ENCODE assay signal across 13 cellular contexts in genomic region chr7:98291717-98292116, GRCh38. TPM values are rescaled to one million over a fixed set of nuclear protein-coding genes. Genes with fewer than 3 reads are reported as not detected.
DNase-seq lines count a peak whose midpoint lies in the region; ATAC-seq and TF ChIP-seq lines count a peak whose summit lies in the region.
"Had no signal": no experiment of that assay in that cellular context is flagged by ENCODE, and none has a peak within 500 bp of the region (broad histone marks: within the 10 kb centered on the region; RNA-seq: fewer than 3 reads in every experiment).

No MANE protein-coding gene starts in this region.

- H3K36me3 ChIP-seq in SK-N-SH (replicated peaks in 1 of 2; ENCODE audit: control insufficient read depth in 1 of 2, insufficient read depth in 2 of 2, low read length in 1 of 2) (peaks cover 29 to 50% of the 10 kb centered on the region in 2 experiments), Loucy (ENCODE audit: insufficient read depth, low read length) (peaks cover 3% of the 10 kb centered on the region; the same call in 1 of the 2 replicates), endodermal cell (ENCODE audit: control insufficient read depth, insufficient read depth, low read length) (peaks cover 49% of the 10 kb centered on the region)

- TF ChIP-seq CTCF in SK-N-SH (IDR thresholded peaks at IDR 0.05) (peak; percentile 32; the same call in 1 of the 2 replicates), Loucy (conservative IDR thresholded peaks at IDR 0.05; ENCODE audit: low read length) (peak; percentile 27; the same call in 1 of the 2 replicates), endodermal cell (conservative IDR thresholded peaks at IDR 0.05) (peak; percentile 48), retinal pigment epithelial cell (conservative IDR thresholded peaks at IDR 0.05; ENCODE audit: low read depth, low read length) (peak; percentile 35)

- H3K9me3 Mint-ChIP-seq in endodermal cell, result no peaks in the 10 kb centered on the region
- H3K9me3 Mint-ChIP-seq: activated naive CD8-positive, alpha-beta T cell treated with anti-CD3 and anti-CD28 coated beads, Interleukin-2, amount 10 ng/mL, durations not matched to agents 7 days and 5 days; dendritic cell treated with granulocyte-macrophage colony-stimulating factor and Interleukin-4, amounts not matched to agents 40 ng/mL and 50 ng/mL, for 4 days; nephron progenitor cell had no signal

- no peak for TF ChIP-seq RAD21 in SK-N-SH (IDR thresholded peaks at IDR 0.05; ENCODE audit: low read length)

- H3F3A ChIP-seq in SK-N-SH (replicated peaks; ENCODE audit: insufficient read depth) (peaks cover 27% of the 10 kb centered on the region), Loucy (ENCODE audit: low read depth) (no peaks in the 10 kb centered on the region)

- H3K9me2 ChIP-seq in SK-N-SH (no peaks in the 10 kb centered on the region), Loucy (replicated peaks; ENCODE audit: low read depth, low read length) (no peaks in the 10 kb centered on the region)

- H3K4me3 Mint-ChIP-seq in endodermal cell, result no peak overlapping the region
- H3K4me3 Mint-ChIP-seq: activated naive CD8-positive, alpha-beta T cell treated with anti-CD3 and anti-CD28 coated beads, Interleukin-2, amount 10 ng/mL, durations not matched to agents 7 days and 5 days; dendritic cell treated with granulocyte-macrophage colony-stimulating factor and Interleukin-4, amounts not matched to agents 40 ng/mL and 50 ng/mL, for 4 days; nephron progenitor cell had no signal

- H3K4me1 Mint-ChIP-seq in endodermal cell, result no peaks in the 10 kb centered on the region
- H3K4me1 Mint-ChIP-seq: activated naive CD8-positive, alpha-beta T cell treated with anti-CD3 and anti-CD28 coated beads, Interleukin-2, amount 10 ng/mL, durations not matched to agents 7 days and 5 days had no signal

- H3K4me1 ChIP-seq in SK-N-SH (ENCODE audit: control insufficient read depth in 1 of 2, insufficient read depth in 2 of 2, low read depth in 1 of 2, low read length in 1 of 2) (peaks cover 0 to 8% of the 10 kb centered on the region in 2 experiments; a peak in 1 of 4 replicates), Loucy (ENCODE audit: insufficient read depth, low read length, poor library complexity, severe bottlenecking) (peaks cover 4% of the 10 kb centered on the region), endodermal cell (ENCODE audit: control insufficient read depth, insufficient read depth, low read length) (no peaks in the 10 kb centered on the region)

- no peak for ATAC-seq in SK-N-SH treated with all-trans-retinoic acid at 6 μM for 48 hours

- H3K9me3 ChIP-seq in SK-N-SH, result no peaks in the 10 kb centered on the region
- H3K9me3 ChIP-seq in Loucy (ENCODE audit: insufficient read depth, low read depth, low read length), result no peaks in the 10 kb centered on the region
- no peaks in the 10 kb centered on the region for H3K9me3 ChIP-seq in endodermal cell (ENCODE audit: control insufficient read depth, low read length)

- H3K4me2 ChIP-seq in SK-N-SH (no peak overlapping the region), Loucy (ENCODE audit: low read depth, low read length, poor library complexity, severe bottlenecking) (no peak overlapping the region)

- H3K4me3 ChIP-seq in SK-N-SH (ENCODE audit: low read depth in 2 of 2, low read length in 1 of 2) (no peak overlapping the region), Loucy (ENCODE audit: low read length, poor library complexity, severe bottlenecking) (no peak overlapping the region), endodermal cell (ENCODE audit: low read length) (no peak overlapping the region), retinal pigment epithelial cell (ENCODE audit: low read length) (no peak overlapping the region)

- no peak for TF ChIP-seq EP300 in SK-N-SH (IDR thresholded peaks at IDR 0.05; ENCODE audit: borderline replicate concordance in 1 of 2, low read depth in 1 of 2, low read length in 1 of 2)

- H2AFZ ChIP-seq in SK-N-SH (ENCODE audit: low read depth) (no peak overlapping the region), Loucy (ENCODE audit: low read length) (no peak overlapping the region)

- CTCF ChIA-PET in SK-N-SH (lab: Yijun Ruan, JAX), result interaction anchor here (1.0 to 4.0 kb wide), 2 partner anchors 110 to 129 kb away, joined by 4 to 14 read pairs; partner anchors contain the start of gene BAIAP2L1

- H3K27me3 ChIP-seq in SK-N-SH (ENCODE audit: insufficient read depth), result no peaks in the 10 kb centered on the region
- H3K27me3 ChIP-seq in Loucy (ENCODE audit: insufficient read depth, low read length, poor library complexity, severe bottlenecking), result no peaks in the 10 kb centered on the region
- no peaks in the 10 kb centered on the region for H3K27me3 ChIP-seq in endodermal cell (ENCODE audit: control insufficient read depth, insufficient read depth, low read length, poor library complexity, severe bottlenecking)

- no peaks in the 10 kb centered on the region for H3K27me3 Mint-ChIP-seq in endodermal cell (ENCODE audit: insufficient read depth)
- H3K27me3 Mint-ChIP-seq: activated naive CD8-positive, alpha-beta T cell treated with anti-CD3 and anti-CD28 coated beads, Interleukin-2, amount 10 ng/mL, durations not matched to agents 7 days and 5 days; dendritic cell treated with granulocyte-macrophage colony-stimulating factor and Interleukin-4, amounts not matched to agents 40 ng/mL and 50 ng/mL, for 4 days had no signal

- H3K27ac Mint-ChIP-seq in endodermal cell, result no peak overlapping the region
- H3K27ac Mint-ChIP-seq: activated naive CD8-positive, alpha-beta T cell treated with anti-CD3 and anti-CD28 coated beads, Interleukin-2, amount 10 ng/mL, durations not matched to agents 7 days and 5 days; dendritic cell treated with granulocyte-macrophage colony-stimulating factor and Interleukin-4, amounts not matched to agents 40 ng/mL and 50 ng/mL, for 4 days; nephron progenitor cell had no signal

- H4K20me1 ChIP-seq in SK-N-SH (ENCODE audit: insufficient read depth), result peaks cover 75% of the 10 kb centered on the region
- peaks cover 3% of the 10 kb centered on the region for H4K20me1 ChIP-seq in Loucy (ENCODE audit: insufficient read depth, low read length, poor library complexity, severe bottlenecking)

- peaks cover 84% of the 10 kb centered on the region for H3K79me2 ChIP-seq in SK-N-SH (ENCODE audit: insufficient read depth)
- H3K79me2 ChIP-seq in Loucy (ENCODE audit: insufficient read depth, low read length), result no peaks in the 10 kb centered on the region

- 93% methylated on average over 7 of the region's 7 CpGs for WGBS in SK-N-SH (ENCODE audit: low lambda C conversion rate)
- 90 to 93% methylated on average over 2 to 7 of the region's 7 CpGs for WGBS in endodermal cell (ENCODE audit: insufficient coverage in 1 of 2, insufficient read length in 1 of 2), 2 experiments

- no peak overlapping the region for H3K9ac ChIP-seq in SK-N-SH
- H3K9ac ChIP-seq in Loucy (ENCODE audit: low read depth, low read length, poor library complexity, severe bottlenecking), result no peak overlapping the region
- H3K9ac ChIP-seq in endodermal cell (ENCODE audit: extremely low read depth, low read length, poor library complexity, severe bottlenecking), result no peak overlapping the region

- H3K36me3 Mint-ChIP-seq in endodermal cell (ENCODE audit: low read depth), result peaks cover 27% of the 10 kb centered on the region

- DNase-seq in SK-N-SH (peak; percentile 56), endodermal cell (no peak), retinal pigment epithelial cell (ENCODE audit: low read depth) (no peak), RPMI8226 (no peak), glomerular visceral epithelial cell (ENCODE audit: extremely low spot score) (no peak), NCI-H1930 (lab: John Stamatoyannopoulos, UW) (no peak)
- DNase-seq: activated naive CD8-positive, alpha-beta T cell treated with anti-CD3 and anti-CD28 coated beads, Interleukin-2, amount 10 ng/mL, durations not matched to agents 7 days and 5 days; GDM1; kidney glomerular epithelial cell; nephron progenitor cell had no signal

- H3K27ac ChIP-seq in SK-N-SH (ENCODE audit: low read depth in 2 of 2, low read length in 1 of 2) (no peak overlapping the region), endodermal cell (ENCODE audit: low read depth, low read length) (no peak overlapping the region)

- POLR2A ChIA-PET in SK-N-SH (lab: Yijun Ruan, JAX), result no interaction called here

TF ChIP-seq in SK-N-SH, 30 proteins besides CTCF, POLR2A, EP300 and RAD21 (continues in another document):
- TF ChIP-seq NRF1 (IDR thresholded peaks at IDR 0.05; ENCODE audit: low read depth, low read length) (no peak), SIN3A (IDR thresholded peaks at IDR 0.05; ENCODE audit: borderline replicate concordance, low read depth, low read length) (no peak), YY1 (IDR thresholded peaks at IDR 0.05; ENCODE audit: low read depth) (no peak), FOXM1 (IDR thresholded peaks at IDR 0.05; ENCODE audit: low read depth) (no peak), RXRA (IDR thresholded peaks at IDR 0.05; ENCODE audit: borderline replicate concordance, low read depth) (no peak), MEF2A (IDR thresholded peaks at IDR 0.05; ENCODE audit: borderline replicate concordance, low read depth) (no peak), TCF12 (IDR thresholded peaks at IDR 0.05) (no peak), TEAD4 (IDR thresholded peaks at IDR 0.05; ENCODE audit: borderline replicate concordance, insufficient read depth) (no peak), SMC3 (IDR thresholded peaks at IDR 0.05; ENCODE audit: low read depth, low read length) (no peak)

TF ChIP-seq in SK-N-SH treated with all-trans-retinoic acid at 6 μM for 48 hours, 23 proteins besides CTCF, POLR2A, EP300 and RAD21 (continues in another document):
- TF ChIP-seq GLIS3 (CRISPR knock-in tag; IDR thresholded peaks at IDR 0.05), result no peak

RNA-seq across cellular contexts. Expression of gene BRI3, which starts 10.2 kb away (rescaled TPM):
- 108 and 128 TPM in 2 replicates for polyA plus RNA-seq in SK-N-SH (2012; rRNA removed)
- 138 and 139 TPM in 2 replicates for polyA plus RNA-seq in SK-N-SH (2012; cell fraction: cytosol; rRNA removed)
- polyA plus RNA-seq in SK-N-SH (2012; cell fraction: nucleus; rRNA removed), result 49.3 and 55.5 TPM in 2 replicates
- 100 to 1,000 TPM; 130 to 152 TPM for total RNA-seq in endodermal cell
- polyA plus RNA-seq in endodermal cell (2013, experiment 1 of 2), result 158 TPM
- 139 TPM for polyA plus RNA-seq in endodermal cell (2013, experiment 2 of 2)

RNA-seq across cellular contexts. Expression of gene TECPR1, which starts 39.7 kb away (rescaled TPM):
- 6.6 and 6.8 TPM in 2 replicates for polyA plus RNA-seq in SK-N-SH (2012; rRNA removed)
- polyA plus RNA-seq in SK-N-SH (2012; cell fraction: cytosol; rRNA removed), result 3.3 and 4.3 TPM in 2 replicates
- 26.3 and 41.0 TPM in 2 replicates for polyA plus RNA-seq in SK-N-SH (2012; cell fraction: nucleus; rRNA removed)
- 10 to 100 TPM; 27.2 to 32.0 TPM for total RNA-seq in endodermal cell
- polyA plus RNA-seq in endodermal cell (2013, experiment 1 of 2), result 18.7 TPM
- polyA plus RNA-seq in endodermal cell (2013, experiment 2 of 2), result 19.2 TPM
